8 cellular contexts compared by ENCODE assay signal in genomic region chr15:78298983-78299301, GRCh38. TPM values are rescaled to one million over a fixed set of nuclear protein-coding genes. Genes with fewer than 3 reads are reported as not detected.
DNase-seq lines count a peak whose midpoint lies in the region; FAIRE-seq lines count a peak whose summit lies in the region.

No MANE protein-coding gene starts in this region.

- H3K9ac ChIP-seq in NT2/D1 (ENCODE audit: insufficient read length, low read depth): peak overlapping the region; percentile 93
- peak overlapping the region; percentile 95 to 97 for H3K9ac ChIP-seq in duodenal mucosa (ENCODE audit: low read depth in 1 of 2, low read length in 2 of 2)
- H3K9ac ChIP-seq in mucosa of stomach (ENCODE audit: low read length): peak overlapping the region; percentile 90

- H3K9me3 ChIP-seq in HAP-1 (no peaks in the 10 kb centered on the region), NT2/D1 (ENCODE audit: insufficient read depth, low read length) (peaks cover 1% of the 10 kb centered on the region; the same call in 1 of the 2 replicates), duodenal mucosa (ENCODE audit: control insufficient read depth in 1 of 2, low read length in 2 of 2) (no peaks in the 10 kb centered on the region), mucosa of stomach (ENCODE audit: control insufficient read depth, low read length) (no peaks in the 10 kb centered on the region)

- in situ Hi-C loops in G401 (cut with HindIII; ENCODE audit: low sequenced_read_pairs) (no loop called here), HAP-1 (cut with MboI; ENCODE audit: low sequenced_read_pairs) (no loop called here)

- peak; percentile 27 for DNase-seq in G401 (ENCODE audit: low spot score)
- DNase-seq in HAP-1 (ENCODE audit: low spot score in 2 of 2): no peak
- DNase-seq in NT2/D1 (ENCODE audit: low read depth, low spot score): no peak
- DNase-seq in HTR-8/SVneo (ENCODE audit: insufficient read length, low spot score): no peak
- DNase-seq in posterior cingulate gyrus: no peak
- no peak for DNase-seq in central memory CD4-positive, alpha-beta T cell

- H3K4me1 ChIP-seq in HAP-1 (peaks cover 23% of the 10 kb centered on the region), NT2/D1 (ENCODE audit: insufficient read depth, insufficient read length) (peaks cover 3% of the 10 kb centered on the region), duodenal mucosa (ENCODE audit: control insufficient read depth in 1 of 2, insufficient read depth in 2 of 2, low read length in 2 of 2) (peaks cover 10 to 15% of the 10 kb centered on the region in 2 donors), mucosa of stomach (ENCODE audit: control insufficient read depth, insufficient read depth, low read length) (peaks cover 6% of the 10 kb centered on the region)

- no peaks in the 10 kb centered on the region for H3K27me3 ChIP-seq in HAP-1 (ENCODE audit: low read depth)
- no peaks in the 10 kb centered on the region for H3K27me3 ChIP-seq in NT2/D1 (ENCODE audit: insufficient read depth, insufficient read length)
- H3K27me3 ChIP-seq in duodenal mucosa (ENCODE audit: control insufficient read depth in 1 of 2, insufficient read depth in 2 of 2, low read length in 2 of 2): no peaks in the 10 kb centered on the region
- no peaks in the 10 kb centered on the region for H3K27me3 ChIP-seq in mucosa of stomach (ENCODE audit: control insufficient read depth, insufficient read depth, low read length)

- H3K36me3 ChIP-seq in HAP-1 (replicated peaks) (peaks cover 4% of the 10 kb centered on the region), NT2/D1 (ENCODE audit: insufficient read depth, insufficient read length, low read length) (peaks cover 18% of the 10 kb centered on the region), duodenal mucosa (ENCODE audit: control insufficient read depth in 1 of 2, insufficient read depth in 2 of 2, low read length in 2 of 2) (peaks cover 3 to 9% of the 10 kb centered on the region in 2 donors), mucosa of stomach (ENCODE audit: control insufficient read depth, insufficient read depth, low read length) (no peaks in the 10 kb centered on the region)

- FAIRE-seq in HTR-8/SVneo (lab: Jason Lieb, UNC): no peak

- H3K4me3 ChIP-seq in HAP-1 (peak overlapping the region; percentile 96), NT2/D1 (ENCODE audit: insufficient read length, low read depth) (peak overlapping the region; percentile 92), duodenal mucosa (ENCODE audit: low read depth in 1 of 2, low read length in 2 of 2) (peak overlapping the region; percentile 99 to 100), mucosa of stomach (ENCODE audit: low read length) (peak overlapping the region; percentile 90)

- H3K27ac ChIP-seq in duodenal mucosa (ENCODE audit: low read depth, low read length): peak overlapping the region; percentile 68

- intact Hi-C loops in posterior cingulate gyrus (cut with DNase I): no loop called here

RNA-seq across cellular contexts. Expression of gene SKIC8, which starts 0.5 kb away (rescaled TPM):
- 484 and 486 TPM in 2 replicates for total RNA-seq in G401 (2014; rRNA removed; shearing (Covaris generic))

RNA-seq across cellular contexts. Expression of gene DNAJA4, which starts 34.6 kb away (rescaled TPM):
- not detected in 2 replicates for total RNA-seq in G401 (2014; rRNA removed; shearing (Covaris generic))

RNA-seq across cellular contexts. Expression of gene CRABP1, which starts 41.2 kb away (rescaled TPM):
- total RNA-seq in G401 (2014; rRNA removed; shearing (Covaris generic)): not detected in 2 replicates
